ENCODE assay signal across 8 cellular contexts in genomic region chr6:82589509-82590206, GRCh38.
DNase-seq lines count a peak whose midpoint lies in the region; ATAC-seq lines count a peak whose summit lies in the region.

No MANE protein-coding gene starts in this region.

- in situ Hi-C loops in SK-MEL-5 (cut with HindIII; ENCODE audit: low pct_unique_long_range_greater_than_20kb, low sequenced_read_pairs) = no loop called here

- DNase-seq in DMS153 (lab: John Stamatoyannopoulos, UW) = peak; percentile 68
- peak; percentile 41 for DNase-seq in HK-2 (ENCODE audit: unreplicated experiment)
- DNase-seq in SK-MEL-5 (ENCODE audit: low read depth, low spot score) = peak; percentile 50
- peak; percentile 81 for DNase-seq in iris pigment epithelial cell (ENCODE audit: low read depth)
- DNase-seq in central memory CD4-positive, alpha-beta T cell = no peak
- DNase-seq in sciatic nerve (ENCODE audit: low spot score) = no peak

- ATAC-seq in GM19452 (IDR thresholded peaks at IDR 0.05; ENCODE audit: unreplicated experiment) = peak; percentile 69
- ATAC-seq in HG02870 (IDR thresholded peaks at IDR 0.05; ENCODE audit: unreplicated experiment) = no peak
- ATAC-seq in sciatic nerve = no peak

- intact Hi-C loops in sciatic nerve (cut with DNase I) = no loop called here

Comparison
In these comparisons a context has a peak if more than half of its experiments do, and no peak if none do; other contexts are left out.
1. DNase-seq: peak in DMS153 (single experiment), HK-2 (single experiment), SK-MEL-5 (single experiment) and iris pigment epithelial cell (single experiment); none in central memory CD4-positive, alpha-beta T cell (single experiment) and sciatic nerve (single experiment).